1 cellular context compared by ENCODE assay signal in the genomic region with DNA sequence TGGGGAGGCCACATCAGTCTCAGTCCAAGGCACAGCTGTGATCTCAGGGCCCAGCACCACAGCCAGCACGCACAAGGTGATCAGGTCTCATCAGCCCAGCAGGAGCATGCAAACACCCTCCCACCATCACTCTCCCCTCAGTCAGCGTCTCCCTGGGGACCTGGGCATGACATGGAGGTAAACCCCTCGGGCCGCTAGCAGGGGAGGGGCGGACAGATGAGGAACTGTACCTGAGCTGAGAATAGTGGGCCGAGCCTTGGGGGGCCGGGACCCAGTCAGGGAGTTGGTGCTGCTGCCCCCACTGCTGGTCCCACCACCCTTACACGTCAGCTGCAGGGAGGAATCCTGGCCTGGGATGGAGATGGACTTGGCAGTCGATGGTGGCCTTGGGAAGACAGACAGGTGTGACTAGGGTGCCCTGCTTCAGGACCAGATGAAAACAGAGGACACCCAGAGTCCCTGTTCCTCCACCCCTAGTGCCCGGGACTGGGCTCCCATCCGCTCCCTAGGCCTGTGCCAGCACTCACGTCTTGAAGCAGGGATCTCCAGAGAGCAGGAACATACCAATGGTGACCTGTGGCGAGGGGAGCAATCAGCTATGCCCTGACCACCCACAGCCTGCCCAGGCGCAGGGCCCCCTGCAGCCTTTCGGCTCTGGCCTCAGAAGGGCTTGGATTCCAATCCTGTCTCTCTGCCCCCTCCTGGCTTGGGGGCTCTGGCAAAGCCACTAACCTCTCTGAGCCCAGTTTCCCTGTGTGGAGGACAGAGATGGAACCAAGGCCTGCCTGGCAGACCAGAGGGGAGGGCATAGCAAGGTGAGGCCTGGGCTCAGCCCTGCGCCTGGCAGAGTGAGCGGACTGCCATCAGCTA.
TF ChIP-seq lines count a peak whose summit lies in the region.

No MANE protein-coding gene starts in this region.

TF ChIP-seq in GM23338, 12 proteins besides CTCF, POLR2A, EP300 and RAD21:
- TF ChIP-seq, protein P1, sequence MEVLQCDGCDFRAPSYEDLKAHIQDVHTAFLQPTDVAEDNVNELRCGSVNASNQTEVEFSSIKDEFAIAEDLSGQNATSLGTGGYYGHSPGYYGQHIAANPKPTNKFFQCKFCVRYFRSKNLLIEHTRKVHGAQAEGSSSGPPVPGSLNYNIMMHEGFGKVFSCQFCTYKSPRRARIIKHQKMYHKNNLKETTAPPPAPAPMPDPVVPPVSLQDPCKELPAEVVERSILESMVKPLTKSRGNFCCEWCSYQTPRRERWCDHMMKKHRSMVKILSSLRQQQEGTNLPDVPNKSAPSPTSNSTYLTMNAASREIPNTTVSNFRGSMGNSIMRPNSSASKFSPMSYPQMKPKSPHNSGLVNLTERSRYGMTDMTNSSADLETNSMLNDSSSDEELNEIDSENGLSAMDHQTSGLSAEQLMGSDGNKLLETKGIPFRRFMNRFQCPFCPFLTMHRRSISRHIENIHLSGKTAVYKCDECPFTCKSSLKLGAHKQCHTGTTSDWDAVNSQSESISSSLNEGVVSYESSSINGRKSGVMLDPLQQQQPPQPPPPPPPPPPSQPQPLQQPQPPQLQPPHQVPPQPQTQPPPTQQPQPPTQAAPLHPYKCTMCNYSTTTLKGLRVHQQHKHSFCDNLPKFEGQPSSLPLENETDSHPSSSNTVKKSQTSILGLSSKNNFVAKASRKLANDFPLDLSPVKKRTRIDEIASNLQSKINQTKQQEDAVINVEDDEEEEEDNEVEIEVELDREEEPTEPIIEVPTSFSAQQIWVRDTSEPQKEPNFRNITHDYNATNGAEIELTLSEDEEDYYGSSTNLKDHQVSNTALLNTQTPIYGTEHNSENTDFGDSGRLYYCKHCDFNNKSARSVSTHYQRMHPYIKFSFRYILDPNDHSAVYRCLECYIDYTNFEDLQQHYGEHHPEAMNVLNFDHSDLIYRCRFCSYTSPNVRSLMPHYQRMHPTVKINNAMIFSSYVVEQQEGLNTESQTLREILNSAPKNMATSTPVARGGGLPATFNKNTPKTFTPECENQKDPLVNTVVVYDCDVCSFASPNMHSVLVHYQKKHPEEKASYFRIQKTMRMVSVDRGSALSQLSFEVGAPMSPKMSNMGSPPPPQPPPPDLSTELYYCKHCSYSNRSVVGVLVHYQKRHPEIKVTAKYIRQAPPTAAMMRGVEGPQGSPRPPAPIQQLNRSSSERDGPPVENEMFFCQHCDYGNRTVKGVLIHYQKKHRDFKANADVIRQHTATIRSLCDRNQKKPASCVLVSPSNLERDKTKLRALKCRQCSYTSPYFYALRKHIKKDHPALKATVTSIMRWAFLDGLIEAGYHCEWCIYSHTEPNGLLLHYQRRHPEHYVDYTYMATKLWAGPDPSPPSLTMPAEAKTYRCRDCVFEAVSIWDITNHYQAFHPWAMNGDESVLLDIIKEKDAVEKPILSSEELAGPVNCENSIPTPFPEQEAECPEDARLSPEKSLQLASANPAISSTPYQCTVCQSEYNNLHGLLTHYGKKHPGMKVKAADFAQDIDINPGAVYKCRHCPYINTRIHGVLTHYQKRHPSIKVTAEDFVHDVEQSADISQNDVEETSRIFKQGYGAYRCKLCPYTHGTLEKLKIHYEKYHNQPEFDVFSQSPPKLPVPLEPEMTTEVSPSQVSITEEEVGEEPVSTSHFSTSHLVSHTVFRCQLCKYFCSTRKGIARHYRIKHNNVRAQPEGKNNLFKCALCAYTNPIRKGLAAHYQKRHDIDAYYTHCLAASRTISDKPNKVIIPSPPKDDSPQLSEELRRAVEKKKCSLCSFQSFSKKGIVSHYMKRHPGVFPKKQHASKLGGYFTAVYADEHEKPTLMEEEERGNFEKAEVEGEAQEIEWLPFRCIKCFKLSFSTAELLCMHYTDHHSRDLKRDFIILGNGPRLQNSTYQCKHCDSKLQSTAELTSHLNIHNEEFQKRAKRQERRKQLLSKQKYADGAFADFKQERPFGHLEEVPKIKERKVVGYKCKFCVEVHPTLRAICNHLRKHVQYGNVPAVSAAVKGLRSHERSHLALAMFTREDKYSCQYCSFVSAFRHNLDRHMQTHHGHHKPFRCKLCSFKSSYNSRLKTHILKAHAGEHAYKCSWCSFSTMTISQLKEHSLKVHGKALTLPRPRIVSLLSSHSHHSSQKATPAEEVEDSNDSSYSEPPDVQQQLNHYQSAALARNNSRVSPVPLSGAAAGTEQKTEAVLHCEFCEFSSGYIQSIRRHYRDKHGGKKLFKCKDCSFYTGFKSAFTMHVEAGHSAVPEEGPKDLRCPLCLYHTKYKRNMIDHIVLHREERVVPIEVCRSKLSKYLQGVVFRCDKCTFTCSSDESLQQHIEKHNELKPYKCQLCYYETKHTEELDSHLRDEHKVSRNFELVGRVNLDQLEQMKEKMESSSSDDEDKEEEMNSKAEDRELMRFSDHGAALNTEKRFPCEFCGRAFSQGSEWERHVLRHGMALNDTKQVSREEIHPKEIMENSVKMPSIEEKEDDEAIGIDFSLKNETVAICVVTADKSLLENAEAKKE (CRISPR knock-in tag; IDR thresholded peaks at IDR 0.05): no peak
- TF ChIP-seq EZH2phosphoT487 (IDR thresholded peaks at IDR 0.05; ENCODE audit: unreplicated experiment) (no peak), STAT1 (IDR thresholded peaks at IDR 0.05; ENCODE audit: unreplicated experiment) (no peak), ZNF331 (CRISPR knock-in tag; IDR thresholded peaks at IDR 0.05; ENCODE audit: low read depth) (no peak), CREB1 (CRISPR knock-in tag; IDR thresholded peaks at IDR 0.05; ENCODE audit: low read depth) (no peak), JUNB (IDR thresholded peaks at IDR 0.05; ENCODE audit: unreplicated experiment) (no peak), REST (IDR thresholded peaks at IDR 0.05; ENCODE audit: unreplicated experiment) (no peak), EZH2 (IDR thresholded peaks at IDR 0.05; ENCODE audit: low read depth, unreplicated experiment) (no peak), POLR2AphosphoS5 (IDR thresholded peaks at IDR 0.05; ENCODE audit: low read depth) (no peak), ETS1 (IDR thresholded peaks at IDR 0.05) (no peak), ZNF114 (CRISPR knock-in tag; IDR thresholded peaks at IDR 0.05) (no peak), NANOG (IDR thresholded peaks at IDR 0.05; ENCODE audit: borderline replicate concordance) (no peak)
TF ChIP-seq in GM23338: peak in this region for 0.
